9 cellular contexts compared by ENCODE assay signal in genomic region chr17:42660692-42661345, GRCh38. TPM values are rescaled to one million over a fixed set of nuclear protein-coding genes. Genes with fewer than 3 reads are reported as not detected.
DNase-seq lines count a peak whose midpoint lies in the region; ATAC-seq and TF ChIP-seq lines count a peak whose summit lies in the region.
"Had no signal": no experiment of that assay in that cellular context is flagged by ENCODE, and none has a peak within 500 bp of the region (broad histone marks: within the 10 kb centered on the region; RNA-seq: fewer than 3 reads in every experiment).

No MANE protein-coding gene starts in this region.

- no peaks in the 10 kb centered on the region for H3K9me3 ChIP-seq in GM23248 (ENCODE audit: low read depth)
- no peaks in the 10 kb centered on the region for H3K9me3 ChIP-seq in RWPE2 (ENCODE audit: severe bottlenecking)
- H3K9me3 ChIP-seq in smooth muscle cell (replicated peaks; ENCODE audit: low read depth): no peaks in the 10 kb centered on the region
- no peaks in the 10 kb centered on the region for H3K9me3 ChIP-seq in MM.1S (replicated peaks; ENCODE audit: insufficient read depth, low read length)

- H3K4me3 ChIP-seq in GM23248 (peak overlapping the region; percentile 60), RWPE2 (ENCODE audit: severe bottlenecking) (peak overlapping the region; percentile 9), fibroblast of the aortic adventitia (ENCODE audit: low read depth, low read length) (peak overlapping the region; percentile 41), smooth muscle cell (peak overlapping the region; percentile 72), MM.1S (ENCODE audit: low read length) (no peak overlapping the region)

- ATAC-seq in RWPE2 (ENCODE audit: low read depth): peak; percentile 64
- no peak for ATAC-seq in HG02884 (IDR thresholded peaks at IDR 0.05; ENCODE audit: unreplicated experiment)
- ATAC-seq: Right ventricle myocardium inferior had no signal

- peaks cover 9% of the 10 kb centered on the region for H3K36me3 ChIP-seq in GM23248 (ENCODE audit: low read depth)
- H3K36me3 ChIP-seq in RWPE2 (ENCODE audit: low read depth): peaks cover 50% of the 10 kb centered on the region
- H3K36me3 ChIP-seq in smooth muscle cell (ENCODE audit: low read depth): no peaks in the 10 kb centered on the region
- H3K36me3 ChIP-seq in MM.1S (replicated peaks; ENCODE audit: insufficient read depth, low read length): no peaks in the 10 kb centered on the region

- peak overlapping the region; percentile 27; the same call in 1 of the 2 replicates for H3K9ac ChIP-seq in GM23248
- no peak overlapping the region for H3K9ac ChIP-seq in smooth muscle cell (ENCODE audit: low read depth)
- no peak overlapping the region for H3K9ac ChIP-seq in MM.1S (ENCODE audit: low read length)

- H3K27ac ChIP-seq in GM23248 (peak overlapping the region; percentile 56), RWPE2 (ENCODE audit: poor library complexity, severe bottlenecking) (peak overlapping the region; percentile 82), smooth muscle cell (ENCODE audit: low read depth) (no peak overlapping the region), MM.1S (ENCODE audit: low read length) (no peak overlapping the region)

- H2AFZ ChIP-seq in GM23248 (no peak overlapping the region), smooth muscle cell (ENCODE audit: low read depth) (no peak overlapping the region), MM.1S (ENCODE audit: low read length) (no peak overlapping the region)

- no peaks in the 10 kb centered on the region for H3K9me2 ChIP-seq in GM23248 (ENCODE audit: insufficient read depth)
- no peaks in the 10 kb centered on the region for H3K9me2 ChIP-seq in MM.1S (replicated peaks; ENCODE audit: insufficient read depth, low read length)

- H3F3A ChIP-seq in GM23248 (ENCODE audit: insufficient read depth): peaks cover 20% of the 10 kb centered on the region
- H3F3A ChIP-seq in smooth muscle cell (ENCODE audit: low read depth): no peaks in the 10 kb centered on the region
- H3F3A ChIP-seq in MM.1S (ENCODE audit: insufficient read depth, low read length): peaks cover 15% of the 10 kb centered on the region

- H3K4me1 ChIP-seq in GM23248 (ENCODE audit: insufficient read depth) (peaks cover 16% of the 10 kb centered on the region), RWPE2 (ENCODE audit: insufficient read depth, poor library complexity, severe bottlenecking) (peaks cover 17% of the 10 kb centered on the region), smooth muscle cell (ENCODE audit: low read depth) (peaks cover 5% of the 10 kb centered on the region), MM.1S (ENCODE audit: low read length) (peaks cover 16% of the 10 kb centered on the region)

- in situ Hi-C loops in GM23248 (cut with MboI): no loop called here

- H4K20me1 ChIP-seq in GM23248 (ENCODE audit: insufficient read depth) (no peaks in the 10 kb centered on the region), smooth muscle cell (ENCODE audit: low read depth) (no peaks in the 10 kb centered on the region), MM.1S (ENCODE audit: insufficient read depth, low read length) (no peaks in the 10 kb centered on the region)

- no peak for TF ChIP-seq CTCF in RWPE2 (IDR thresholded peaks at IDR 0.05; ENCODE audit: poor library complexity, severe bottlenecking)
- TF ChIP-seq CTCF in fibroblast of the aortic adventitia (IDR thresholded peaks at IDR 0.05; ENCODE audit: insufficient read depth, low read length): no peak
- TF ChIP-seq CTCF in smooth muscle cell (IDR thresholded peaks at IDR 0.05; ENCODE audit: borderline replicate concordance, insufficient read depth, poor library complexity, severe bottlenecking): no peak
- no peak for TF ChIP-seq CTCF in MM.1S (IDR thresholded peaks at IDR 0.05; ENCODE audit: low read length)

- peaks cover 24% of the 10 kb centered on the region for H3K79me2 ChIP-seq in GM23248 (ENCODE audit: insufficient read depth)
- H3K79me2 ChIP-seq in smooth muscle cell (ENCODE audit: low read depth): peaks cover 3% of the 10 kb centered on the region
- H3K79me2 ChIP-seq in MM.1S (ENCODE audit: low read length): peaks cover 11% of the 10 kb centered on the region

- H3K27me3 ChIP-seq in GM23248 (replicated peaks; ENCODE audit: insufficient read depth) (no peaks in the 10 kb centered on the region), RWPE2 (ENCODE audit: insufficient read depth, poor library complexity, severe bottlenecking) (no peaks in the 10 kb centered on the region), smooth muscle cell (ENCODE audit: low read depth) (no peaks in the 10 kb centered on the region), MM.1S (replicated peaks; ENCODE audit: insufficient read depth, low read length) (no peaks in the 10 kb centered on the region)

- peak overlapping the region; percentile 90 for H3K4me2 ChIP-seq in GM23248 (ENCODE audit: unreplicated experiment)
- H3K4me2 ChIP-seq in smooth muscle cell: peak overlapping the region; percentile 61
- H3K4me2 ChIP-seq in MM.1S (ENCODE audit: low read depth, low read length): no peak overlapping the region; the same call in 1 of the 2 replicates

- WGBS in GM23248 (ENCODE audit: low coverage in 1 of 2, low lambda C conversion rate in 2 of 2, missing lambda C conversion rate in 2 of 2), 2 experiments: 24 to 27% methylated on average over 7 of the region's 7 CpGs
- 60% methylated on average over 7 of the region's 7 CpGs for WGBS in smooth muscle cell (ENCODE audit: low lambda C conversion rate)

- DNase-seq in GM23248 (peak; percentile 89), RWPE2 (ENCODE audit: low spot score) (no peak), fibroblast of the aortic adventitia (ENCODE audit: low read depth) (peak; percentile 64), smooth muscle cell (lab: John Stamatoyannopoulos, UW; ENCODE audit: unreplicated experiment) (no peak), MM.1S (no peak), OCI-M2 (lab: John Stamatoyannopoulos, UW; ENCODE audit: unreplicated experiment) (no peak), NCI-H2196 (lab: John Stamatoyannopoulos, UW; ENCODE audit: unreplicated experiment) (no peak)

RNA-seq across cellular contexts. Expression of gene TUBG2, which starts 1.7 kb away (rescaled TPM):
- 12.1 and 14.4 TPM in 2 replicates for total RNA-seq in GM23248 (2014; rRNA removed; shearing (Covaris generic))
- polyA plus RNA-seq in GM23248 (2016; fragmentation: Nextera tagmentation; extraction: Ambion mirVana): 29.8 and 30.9 TPM in 2 replicates
- 4.3 and 12.1 TPM in 2 replicates for total RNA-seq in fibroblast of the aortic adventitia (ENCODE audit: low replicate concordance)
- 23.1 and 28.2 TPM in 2 replicates for total RNA-seq in smooth muscle cell
- polyA plus RNA-seq in smooth muscle cell: 42.3 and 54.6 TPM in 2 replicates

RNA-seq across cellular contexts. Expression of gene PLEKHH3, which starts 16.0 kb away (rescaled TPM):
- 19.0 and 32.2 TPM in 2 replicates for total RNA-seq in GM23248 (2014; rRNA removed; shearing (Covaris generic))
- polyA plus RNA-seq in GM23248 (2016; fragmentation: Nextera tagmentation; extraction: Ambion mirVana) (6.4 and 7.5 TPM in 2 replicates), smooth muscle cell (23.6 and 23.7 TPM in 2 replicates)
- total RNA-seq in fibroblast of the aortic adventitia (ENCODE audit: low replicate concordance) (15.5 and 15.6 TPM in 2 replicates), smooth muscle cell (5.0 and 13.3 TPM in 2 replicates)

RNA-seq across cellular contexts. Expression of gene CCR10, which starts 20.8 kb away (rescaled TPM):
- total RNA-seq in GM23248 (2014; rRNA removed; shearing (Covaris generic)): 1.1 and 3.5 TPM in 2 replicates
- polyA plus RNA-seq in GM23248 (2016; fragmentation: Nextera tagmentation; extraction: Ambion mirVana): 1.6 and 2.5 TPM in 2 replicates
- 4.3 and 4.9 TPM in 2 replicates for total RNA-seq in fibroblast of the aortic adventitia (ENCODE audit: low replicate concordance)
- total RNA-seq in smooth muscle cell: 10.1 TPM in 1 of 2 replicates, not detected in the other
- 2.0 and 3.8 TPM in 2 replicates for polyA plus RNA-seq in smooth muscle cell

RNA-seq across cellular contexts. Expression of gene CNTNAP1, which starts 21.5 kb away (rescaled TPM):
- 23.3 and 24.5 TPM in 2 replicates for total RNA-seq in GM23248 (2014; rRNA removed; shearing (Covaris generic))
- polyA plus RNA-seq in GM23248 (2016; fragmentation: Nextera tagmentation; extraction: Ambion mirVana) (3.2 and 3.6 TPM in 2 replicates), smooth muscle cell (2.0 and 4.5 TPM in 2 replicates)
- total RNA-seq in fibroblast of the aortic adventitia (ENCODE audit: low replicate concordance) (32.0 and 41.5 TPM in 2 replicates), smooth muscle cell (7.1 and 9.5 TPM in 2 replicates)

RNA-seq across cellular contexts. Expression of gene TUBG1, which starts 51.3 kb away (rescaled TPM):
- total RNA-seq in GM23248 (2014; rRNA removed; shearing (Covaris generic)): 42.5 and 53.0 TPM in 2 replicates
- 91.4 and 95.3 TPM in 2 replicates for polyA plus RNA-seq in GM23248 (2016; fragmentation: Nextera tagmentation; extraction: Ambion mirVana)
- 15.3 and 50.6 TPM in 2 replicates for total RNA-seq in fibroblast of the aortic adventitia (ENCODE audit: low replicate concordance)
- 31.6 and 38.7 TPM in 2 replicates for total RNA-seq in smooth muscle cell
- 91.2 and 102 TPM in 2 replicates for polyA plus RNA-seq in smooth muscle cell

Comparison
In these comparisons a context has a peak if more than half of its experiments do, and no peak if none do; other contexts are left out.
1. DNase-seq: peak in GM23248 (single experiment) and fibroblast of the aortic adventitia (single experiment); none in RWPE2 (single experiment), smooth muscle cell (single experiment), MM.1S (single experiment), OCI-M2 (single experiment) and NCI-H2196 (single experiment).
2. H3K27ac ChIP-seq: peak in GM23248 (single experiment) and RWPE2 (single experiment); none in smooth muscle cell (single experiment) and MM.1S (single experiment).